ENCODE assay signal across 11 cellular contexts in the genomic region with DNA sequence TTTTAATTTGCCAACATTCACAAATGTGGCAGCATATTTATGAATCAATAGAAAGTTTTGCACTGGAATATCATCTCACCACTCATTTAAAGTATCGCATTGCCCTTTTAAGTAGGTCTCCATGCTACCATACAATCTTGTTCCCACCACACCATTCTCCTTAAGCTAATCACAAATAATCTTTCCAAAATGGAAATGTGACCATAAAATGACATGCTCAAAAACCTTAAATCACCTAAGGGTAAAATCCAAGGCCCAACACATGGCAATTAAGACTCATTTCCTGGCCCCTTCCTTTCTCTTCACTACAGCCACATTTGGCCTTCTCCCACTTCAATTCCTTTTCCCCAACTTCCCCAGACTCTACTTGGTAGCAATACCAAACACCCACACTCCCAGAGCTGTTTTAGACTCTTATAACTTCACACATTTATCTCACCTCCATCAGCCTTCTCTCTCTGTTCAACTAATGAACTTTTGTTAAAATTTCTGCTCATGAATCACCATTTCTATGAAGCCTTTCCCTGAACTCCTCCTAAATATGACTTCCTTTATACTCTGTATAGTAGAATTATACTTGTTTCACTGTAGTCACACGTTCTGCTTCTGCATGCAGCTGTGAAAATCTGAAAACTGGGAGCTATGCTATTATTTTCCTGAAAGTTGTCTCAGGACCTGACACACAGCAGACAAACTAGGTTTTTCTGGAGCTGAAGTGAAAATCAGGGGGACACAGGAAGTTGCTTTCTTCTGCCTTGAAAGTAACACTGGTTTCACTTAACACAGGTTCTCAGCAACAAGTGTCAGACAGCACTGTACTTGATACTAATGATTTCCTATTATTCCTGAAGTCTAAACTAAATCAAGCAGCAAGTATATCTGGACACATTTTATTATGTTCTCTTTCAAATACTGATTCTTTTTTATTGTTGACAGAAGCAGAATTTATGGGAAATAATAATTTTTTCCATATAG.
DNase-seq lines count a peak whose midpoint lies in the region; ATAC-seq lines count a peak whose summit lies in the region.
"Had no signal": no experiment of that assay in that cellular context is flagged by ENCODE, and none has a peak within 500 bp of the region (broad histone marks: within the 10 kb centered on the region; RNA-seq: fewer than 3 reads in every experiment).

No MANE protein-coding gene starts in this region.

- H3K4me1 Mint-ChIP-seq in activated naive CD4-positive, alpha-beta T cell treated with anti-CD3 and anti-CD28 coated beads, Interleukin-2, amount 50 U/mL, for 24 hours: peaks cover 37% of the 10 kb centered on the region

- peak overlapping the region; percentile 11; the same call in 1 of the 2 replicates for H3K4me3 ChIP-seq in SK-N-MC
- H3K4me3 ChIP-seq: cardiac muscle cell, ovary had no signal

- DNase-seq in activated naive CD4-positive, alpha-beta T cell treated with anti-CD3 and anti-CD28 coated beads, Interleukin-2, amount 50 U/mL, for 16 hours: no peak
- DNase-seq in SK-N-MC (ENCODE audit: low read depth, low spot score): no peak
- no peak for DNase-seq in SHP77 (lab: John Stamatoyannopoulos, UW)
- DNase-seq in NCI-H2171 (lab: John Stamatoyannopoulos, UW): no peak
- DNase-seq in SW 1271 (lab: John Stamatoyannopoulos, UW): no peak
- DNase-seq in left lobe of liver (ENCODE audit: low spot score): no peak
- DNase-seq: BE2C, ovary had no signal

- H3K9ac ChIP-seq in SK-N-MC (ENCODE audit: insufficient read length): peak overlapping the region; percentile 22

- peak overlapping the region; percentile 90 for H3K27ac Mint-ChIP-seq in activated naive CD4-positive, alpha-beta T cell treated with anti-CD3 and anti-CD28 coated beads, Interleukin-2, amount 50 U/mL, for 24 hours

- H3K4me3 Mint-ChIP-seq in activated naive CD4-positive, alpha-beta T cell treated with anti-CD3 and anti-CD28 coated beads, Interleukin-2, amount 50 U/mL, for 24 hours: peak overlapping the region; percentile 47

- H3K9me3 ChIP-seq in SK-N-MC (ENCODE audit: low read depth, low read length): no peaks in the 10 kb centered on the region
- H3K9me3 ChIP-seq: BE2C, ovary had no signal

- no peaks in the 10 kb centered on the region; the same call in 1 of the 2 replicates for H3K36me3 ChIP-seq in SK-N-MC (ENCODE audit: insufficient read depth, low read length)
- H3K36me3 ChIP-seq: BE2C, cardiac muscle cell, ovary had no signal

- H3K36me3 Mint-ChIP-seq in activated naive CD4-positive, alpha-beta T cell treated with anti-CD3 and anti-CD28 coated beads, Interleukin-2, amount 50 U/mL, for 24 hours: peaks cover 5% of the 10 kb centered on the region

- ATAC-seq in HG02884 (IDR thresholded peaks at IDR 0.05; ENCODE audit: unreplicated experiment) (peak; percentile 41), left lobe of liver (no peak)

- H3K9me3 Mint-ChIP-seq in activated naive CD4-positive, alpha-beta T cell treated with anti-CD3 and anti-CD28 coated beads, Interleukin-2, amount 50 U/mL, for 24 hours: no peaks in the 10 kb centered on the region

- no peaks in the 10 kb centered on the region for H3K27me3 Mint-ChIP-seq in activated naive CD4-positive, alpha-beta T cell treated with anti-CD3 and anti-CD28 coated beads, Interleukin-2, amount 50 U/mL, for 24 hours

- peak overlapping the region; percentile 77 for H3K27ac ChIP-seq in SK-N-MC
- H3K27ac ChIP-seq: cardiac muscle cell, ovary had no signal
